In the genomic region with DNA sequence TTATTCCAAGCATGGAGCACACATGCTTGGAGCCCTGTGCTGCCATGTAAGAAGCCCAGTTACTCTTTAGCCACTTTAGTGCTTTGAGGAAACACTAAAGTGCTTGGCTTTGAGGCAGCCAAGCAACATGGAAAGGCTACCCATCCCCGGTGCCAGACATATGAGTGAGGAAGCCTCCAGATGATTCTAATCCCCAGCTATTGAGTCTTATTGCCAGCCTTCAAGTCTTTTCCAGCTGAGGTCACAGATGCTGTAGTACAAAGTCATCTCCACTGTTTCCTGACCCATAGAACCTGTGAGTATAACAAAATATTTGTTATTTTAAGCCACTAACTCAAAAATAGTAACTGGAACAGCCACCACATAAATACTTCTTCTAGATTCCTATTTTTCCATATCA, we compare ENCODE assay signal across 17 cellular contexts.
DNase-seq lines count a peak whose midpoint lies in the region; FAIRE-seq and TF ChIP-seq lines count a peak whose summit lies in the region.
"Had no signal": no experiment of that assay in that cellular context is flagged by ENCODE, and none has a peak within 500 bp of the region (broad histone marks: within the 10 kb centered on the region; RNA-seq: fewer than 3 reads in every experiment).

No MANE protein-coding gene starts in this region.

- H2AFZ ChIP-seq in astrocyte (ENCODE audit: low read depth, low read length), result no peak overlapping the region
- H2AFZ ChIP-seq: PC-9 had no signal

- no peak overlapping the region for H3K4me2 ChIP-seq in astrocyte (ENCODE audit: low read length)
- H3K4me2 ChIP-seq: PC-9, SK-N-SH had no signal

- H3K4me3 ChIP-seq in astrocyte (ENCODE audit: insufficient read depth, low read depth, low read length) (no peak overlapping the region), foreskin fibroblast (ENCODE audit: low read depth in 1 of 2, low read length in 2 of 2) (no peak overlapping the region)
- H3K4me3 ChIP-seq: PC-9 had no signal

- peak; percentile 73 for FAIRE-seq in H54 (lab: Jason Lieb, UNC)
- FAIRE-seq in astrocyte (lab: Jason Lieb, UNC), result no peak

- peaks cover 14% of the 10 kb centered on the region for H3K4me1 ChIP-seq in astrocyte (ENCODE audit: insufficient read depth, low read length)

- in situ Hi-C loops in G401 (cut with HindIII; ENCODE audit: low sequenced_read_pairs), result no loop called here

- TF ChIP-seq POLR2A in H54 (IDR thresholded peaks at IDR 0.05; ENCODE audit: low read depth, low read length), result no peak

- no peak overlapping the region for H3K27ac Mint-ChIP-seq in astrocyte (ENCODE audit: unreplicated experiment)

- no peaks in the 10 kb centered on the region for H3K9me3 ChIP-seq in astrocyte (ENCODE audit: insufficient read depth, low read depth, low read length)
- H3K9me3 ChIP-seq: SK-N-SH had no signal

- peaks cover 13% of the 10 kb centered on the region for H3K4me1 Mint-ChIP-seq in astrocyte (ENCODE audit: low read depth, unreplicated experiment)

- TF ChIP-seq CTCF in astrocyte (IDR thresholded peaks at IDR 0.05; ENCODE audit: insufficient read depth, low read depth, low read length), result no peak
- no peak for TF ChIP-seq CTCF in foreskin fibroblast (IDR thresholded peaks at IDR 0.05; ENCODE audit: low read depth, low read length)

- H3K27ac ChIP-seq in astrocyte (ENCODE audit: low read depth, low read length), result no peak overlapping the region
- H3K27ac ChIP-seq: PC-9 had no signal

- peak; percentile 44 for DNase-seq in AG08395 (ENCODE audit: low spot score)
- DNase-seq in H54 (ENCODE audit: insufficient read length, low spot score), result no peak
- DNase-seq in astrocyte (ENCODE audit: low read depth), result peak; percentile 13
- DNase-seq in foreskin fibroblast, result peak; percentile 74 to 86
- no peak for DNase-seq in activated CD4-positive, alpha-beta T cell treated with anti-CD3 and anti-CD28 coated beads for 1 hour
- DNase-seq in T-helper 2 cell, result no peak
- DNase-seq in G401 (ENCODE audit: low spot score), result no peak
- DNase-seq in NCI-H2171 (lab: John Stamatoyannopoulos, UW), result no peak
- DNase-seq: 8988T, AML-193, H7, NCI-H1105, NCI-H187, NCI-H446 treated with DMSO at 0.1 percent for 48 hours, NCI-H774, PC-9, SK-N-SH had no signal

- H3K9ac ChIP-seq in astrocyte (ENCODE audit: low read length), result no peak overlapping the region
- H3K9ac ChIP-seq: SK-N-SH had no signal

- no peak overlapping the region for H3K4me3 Mint-ChIP-seq in astrocyte (ENCODE audit: unreplicated experiment)

- no peaks in the 10 kb centered on the region for H3K9me3 Mint-ChIP-seq in astrocyte (ENCODE audit: unreplicated experiment)

- H3K27me3 Mint-ChIP-seq in astrocyte (ENCODE audit: low read depth, unreplicated experiment), result no peaks in the 10 kb centered on the region

- H3K36me3 Mint-ChIP-seq in astrocyte (ENCODE audit: low read depth, unreplicated experiment), result peaks cover 1% of the 10 kb centered on the region

- H3K36me3 ChIP-seq in astrocyte (ENCODE audit: insufficient read depth, low read length), result no peaks in the 10 kb centered on the region

- H4K20me1 ChIP-seq in astrocyte (ENCODE audit: insufficient read depth, low read length), result no peaks in the 10 kb centered on the region

- no peaks in the 10 kb centered on the region for H3K79me2 ChIP-seq in astrocyte (ENCODE audit: insufficient read depth, low read length)

- H3K27me3 ChIP-seq in astrocyte (ENCODE audit: insufficient read depth, low read length), result no peaks in the 10 kb centered on the region

Comparison
In these comparisons a context has a peak if more than half of its experiments do, and no peak if none do; other contexts are left out.
1. DNase-seq: peak in AG08395 (single experiment), astrocyte (single experiment) and foreskin fibroblast (2 of 2); none in H54 (single experiment), activated CD4-positive, alpha-beta T cell treated with anti-CD3 and anti-CD28 coated beads for 1 hour (single experiment), T-helper 2 cell (0 of 5), G401 (single experiment) and NCI-H2171 (single experiment).